ENCODE assay signal across 24 cellular contexts in genomic region chr12:3833670-3834310, GRCh38. TPM values are rescaled to one million over a fixed set of nuclear protein-coding genes. Genes with fewer than 3 reads are reported as not detected.
DNase-seq lines count a peak whose midpoint lies in the region; ATAC-seq, FAIRE-seq and TF ChIP-seq lines count a peak whose summit lies in the region.
"Had no signal": no experiment of that assay in that cellular context is flagged by ENCODE, and none has a peak within 500 bp of the region (broad histone marks: within the 10 kb centered on the region; RNA-seq: fewer than 3 reads in every experiment).

No MANE protein-coding gene starts in this region.

- TF ChIP-seq CTCF in HepG2 (CRISPR knock-in tag; IDR thresholded peaks at IDR 0.05) (no peak), right lobe of liver (IDR thresholded peaks at IDR 0.05) (no peak), thyroid gland (IDR thresholded peaks at IDR 0.05) (no peak)

- H3K79me2 ChIP-seq in HepG2 (ENCODE audit: insufficient read depth, low read length): no peaks in the 10 kb centered on the region

- CTCF ChIA-PET in HepG2 (lab: Yijun Ruan, JAX; ENCODE audit: low intra/inter-chr PET ratio, low total read pairs): no interaction called here

- H3K4me1 ChIP-seq in HepG2 (ENCODE audit: insufficient read depth, low read length) (peaks cover 42% of the 10 kb centered on the region), right lobe of liver (no peaks in the 10 kb centered on the region), thyroid gland (peaks cover 0 to 8% of the 10 kb centered on the region in 2 donors)
- H3K4me1 ChIP-seq in effector memory CD4-positive, alpha-beta T cell (ENCODE audit: control insufficient read depth, insufficient read depth, low read length, poor library complexity, severe bottlenecking): no peaks in the 10 kb centered on the region
- H3K4me1 ChIP-seq: HAP-1 had no signal

- no TSS peak for BruUV-seq in HepG2 (replicated peaks; lab: Mats Ljungman, UMichigan)

- DNase-seq in HepG2 (ENCODE audit: low spot score) (no peak), right lobe of liver (no peak), iPS-NIHi7 (ENCODE audit: extremely low spot score) (peak; percentile 46), thyroid gland (peak; percentile 55 to 58), NCI-H1694 treated with DMSO at 0.1 percent for 48 hours (lab: John Stamatoyannopoulos, UW) (no peak)
- DNase-seq in central memory CD8-positive, alpha-beta T cell (ENCODE audit: low spot score in 2 of 2): no peak
- no peak for DNase-seq in effector memory CD4-positive, alpha-beta T cell
- DNase-seq: CD4-positive, alpha-beta memory T cell; Karpas-422; MG63; NCI-H1048; NCI-H1436; NCI-H2029; NCI-H2171 treated with DMSO at 0.1 percent for 48 hours; NCI-H446 treated with DMSO at 0.1 percent for 48 hours; NCI-H69; NK-92 treated with Interleukin-12 subunit alpha and Interleukin-12 subunit beta, amount 100 ng/mL, for 24 hours; Right ventricle myocardium superior had no signal

- H3K4me3 Mint-ChIP-seq in central memory CD8-positive, alpha-beta T cell: no peak overlapping the region
- H3K4me3 Mint-ChIP-seq: CD4-positive, alpha-beta memory T cell; IgD-negative memory B cell had no signal

- TF ChIP-seq RAD21 in HepG2 (CRISPR knock-in tag; IDR thresholded peaks at IDR 0.05): no peak

- peak; percentile 41; the same call in 1 of the 3 replicates for ATAC-seq in HepG2
- ATAC-seq in right lobe of liver: no peak
- no peak for ATAC-seq in central memory CD8-positive, alpha-beta T cell (replicated peaks; ENCODE audit: extremely low read depth, poor library complexity, severe bottlenecking)
- ATAC-seq in HG03135 (IDR thresholded peaks at IDR 0.05; ENCODE audit: unreplicated experiment): no peak

- WGBS in HepG2 (ENCODE audit: low lambda C conversion rate): 86% methylated on average over 5 of the region's 6 CpGs
- WGBS in right lobe of liver (ENCODE audit: insufficient coverage, low coverage, low lambda C conversion rate, missing lambda C conversion rate): 80% methylated on average over 3 of the region's 6 CpGs
- 47 to 59% methylated on average over 6 of the region's 6 CpGs for WGBS in thyroid gland, 2 donors

- TF ChIP-seq POLR2A in HepG2 (IDR thresholded peaks at IDR 0.05; ENCODE audit: insufficient read depth in 1 of 2, low read depth in 2 of 2, low read length in 2 of 2) (no peak), right lobe of liver (IDR thresholded peaks at IDR 0.05) (no peak), thyroid gland (IDR thresholded peaks at IDR 0.05) (no peak)

- H3K9me3 ChIP-seq in HepG2 (ENCODE audit: low read length) (no peaks in the 10 kb centered on the region), right lobe of liver (no peaks in the 10 kb centered on the region), thyroid gland (no peaks in the 10 kb centered on the region)
- H3K9me3 ChIP-seq in effector memory CD4-positive, alpha-beta T cell (ENCODE audit: control insufficient read depth, low read length): no peaks in the 10 kb centered on the region
- H3K9me3 ChIP-seq: HAP-1, MG63 had no signal

- no peaks in the 10 kb centered on the region for H3K36me3 ChIP-seq in HepG2 (replicated peaks in 1 of 2; ENCODE audit: control insufficient read depth in 1 of 2, insufficient read depth in 2 of 2, low read length in 2 of 2)
- no peaks in the 10 kb centered on the region for H3K36me3 ChIP-seq in right lobe of liver
- H3K36me3 ChIP-seq in thyroid gland: no peaks in the 10 kb centered on the region
- H3K36me3 ChIP-seq in effector memory CD4-positive, alpha-beta T cell (ENCODE audit: control insufficient read depth, insufficient read depth, low read length): peaks cover 9% of the 10 kb centered on the region
- H3K36me3 ChIP-seq: HAP-1, MG63 had no signal

- TF ChIP-seq EP300 in HepG2 (IDR thresholded peaks at IDR 0.05; ENCODE audit: low read depth in 2 of 2, low read length in 2 of 2) (no peak), HepG2 (CRISPR knock-in tag; IDR thresholded peaks at IDR 0.05; ENCODE audit: borderline replicate concordance) (no peak)

- H3K4me3 ChIP-seq in HepG2 (replicated peaks in 1 of 3; ENCODE audit: insufficient read depth in 1 of 3, low read depth in 2 of 3, low read length in 3 of 3) (no peak overlapping the region), right lobe of liver (no peak overlapping the region), thyroid gland (replicated peaks in 1 of 3) (no peak overlapping the region)
- H3K4me3 ChIP-seq in effector memory CD4-positive, alpha-beta T cell (ENCODE audit: insufficient read depth, low read depth, low read length, poor library complexity, severe bottlenecking): no peak overlapping the region
- H3K4me3 ChIP-seq: HAP-1, MG63 had no signal

- in situ Hi-C loops in HepG2 (cut with HindIII; ENCODE audit: extremely low pct_ligation_motif_present, low pct_unique_long_range_greater_than_20kb): no loop called here

- H3K9ac ChIP-seq in HepG2 (ENCODE audit: insufficient read depth, low read depth, low read length): no peak overlapping the region

- no peaks in the 10 kb centered on the region for H4K20me1 ChIP-seq in HepG2 (ENCODE audit: insufficient read depth, low read length)

- no peaks in the 10 kb centered on the region for H3K27me3 ChIP-seq in HepG2 (ENCODE audit: control insufficient read depth in 1 of 2, insufficient read depth in 2 of 2, low read length in 2 of 2)
- H3K27me3 ChIP-seq in right lobe of liver: no peaks in the 10 kb centered on the region
- H3K27me3 ChIP-seq in thyroid gland: no peaks in the 10 kb centered on the region
- H3K27me3 ChIP-seq in effector memory CD4-positive, alpha-beta T cell (replicated peaks; ENCODE audit: control insufficient read depth, insufficient read depth, low read length, poor library complexity, severe bottlenecking): no peaks in the 10 kb centered on the region
- H3K27me3 ChIP-seq: MG63 had no signal

- POLR2A ChIA-PET in HepG2 (lab: Yijun Ruan, JAX): interaction anchor here (0.8 kb wide), 1 partner anchor 193 kb away, joined by 3 read pairs; no protein-coding TSS in a partner anchor

- H3K4me2 ChIP-seq in HepG2 (ENCODE audit: low read depth, low read length): no peak overlapping the region

- no peak for FAIRE-seq in HepG2 (lab: Jason Lieb, UNC)
- FAIRE-seq: A204.1, HTR-8/SVneo, RCC 7860 had no signal

- no peaks in the 10 kb centered on the region for H3K27me3 Mint-ChIP-seq in central memory CD8-positive, alpha-beta T cell
- H3K27me3 Mint-ChIP-seq: CD4-positive, alpha-beta memory T cell had no signal

- H3K27ac ChIP-seq in HepG2 (ENCODE audit: extremely low read length, insufficient read depth, low read length) (no peak overlapping the region), right lobe of liver (no peak overlapping the region), thyroid gland (no peak overlapping the region)
- H3K27ac ChIP-seq in effector memory CD4-positive, alpha-beta T cell (ENCODE audit: insufficient read depth, low read length, poor library complexity, severe bottlenecking): no peak overlapping the region

- intact Hi-C loops in HepG2 (cut with micrococcal nuclease; ENCODE audit: unreplicated experiment): no loop called here
- intact Hi-C loops in right lobe of liver (cut with DNase I): no loop called here
- intact Hi-C loops in thyroid gland (cut with DNase I): no loop called here

- H3K36me3 Mint-ChIP-seq in central memory CD8-positive, alpha-beta T cell (ENCODE audit: insufficient read depth): peaks cover 5% of the 10 kb centered on the region

- H3K4me1 Mint-ChIP-seq in central memory CD8-positive, alpha-beta T cell: peaks cover 50% of the 10 kb centered on the region

- H2AFZ ChIP-seq in HepG2 (ENCODE audit: low read length): no peak overlapping the region

- H3K27ac Mint-ChIP-seq in central memory CD8-positive, alpha-beta T cell (ENCODE audit: low read depth): peak overlapping the region; percentile 85
- H3K27ac Mint-ChIP-seq: IgD-negative memory B cell had no signal

- H3K9me3 Mint-ChIP-seq in central memory CD8-positive, alpha-beta T cell: no peaks in the 10 kb centered on the region
- H3K9me3 Mint-ChIP-seq: IgD-negative memory B cell had no signal

TF ChIP-seq in HepG2, 621 proteins besides CTCF, POLR2A, EP300 and RAD21 (continues in another document):
- no peak for TF ChIP-seq HINFP (CRISPR knock-in tag; IDR thresholded peaks at IDR 0.05; ENCODE audit: low read depth)

RNA-seq across cellular contexts. Expression of gene PARP11, which starts 39.4 kb away (rescaled TPM):
- total RNA-seq in HepG2 (2016; rRNA removed; fragmentation: Illumina TruSeq; extraction: Trizol): 7.6 and 11.5 TPM in 2 replicates
- 6.5 and 6.9 TPM in 2 replicates for total RNA-seq in HepG2 (2016; cell fraction: cytosol; rRNA removed; fragmentation: Illumina TruSeq; extraction: Trizol; ENCODE audit: low read depth)
- 7.2 and 11.1 TPM in 2 replicates for total RNA-seq in HepG2 (2016; cell fraction: insoluble cytoplasmic fraction; rRNA removed; fragmentation: Illumina TruSeq; extraction: Trizol)
- total RNA-seq in HepG2 (2016; cell fraction: membrane; rRNA removed; fragmentation: Illumina TruSeq; extraction: Trizol): 6.3 and 8.2 TPM in 2 replicates
- total RNA-seq in HepG2 (2016; cell fraction: nucleus; rRNA removed; fragmentation: Illumina TruSeq; extraction: Trizol): 10.1 and 10.5 TPM in 2 replicates
- polyA plus RNA-seq in HepG2 (2011; rRNA removed): 4.0 and 4.2 TPM in 2 replicates
- 2.2 and 3.4 TPM in 2 replicates for polyA plus RNA-seq in HepG2 (2011; cell fraction: cytosol; rRNA removed)
- polyA plus RNA-seq in HepG2 (2011; cell fraction: nucleus; rRNA removed): 2.5 and 2.9 TPM in 2 replicates
- polyA plus RNA-seq in HepG2 (2012): 3.1 and 4.5 TPM in 2 replicates
- 1.3 and 2.1 TPM in 2 replicates for polyA plus RNA-seq in HepG2 (2016; cell fraction: cytosol; fragmentation: Illumina TruSeq; extraction: Trizol; ENCODE audit: low read depth)
- polyA plus RNA-seq in HepG2 (2016; cell fraction: insoluble cytoplasmic fraction; fragmentation: Illumina TruSeq; extraction: Trizol; ENCODE audit: low read depth): 6.2 and 7.9 TPM in 2 replicates
- polyA plus RNA-seq in HepG2 (2016; cell fraction: membrane; fragmentation: Illumina TruSeq; extraction: Trizol; ENCODE audit: low read depth): 2.5 and 2.9 TPM in 2 replicates
- polyA plus RNA-seq in HepG2 (2016; cell fraction: nucleus; fragmentation: Illumina TruSeq; extraction: Trizol; ENCODE audit: insufficient read depth, low read depth): 4.5 and 5.9 TPM in 2 replicates
- polyA minus RNA-seq in HepG2 (2011; rRNA and poly(A)+ RNA removed; ENCODE audit: low replicate concordance): 4.3 TPM in 1 of 2 replicates, not detected in the other
- 2.3 and 5.7 TPM in 2 replicates for polyA minus RNA-seq in HepG2 (2011; cell fraction: cytosol; rRNA and poly(A)+ RNA removed)
- polyA minus RNA-seq in HepG2 (2011; cell fraction: nucleus; rRNA and poly(A)+ RNA removed): 13.3 and 18.6 TPM in 2 replicates
- 1 to 10 TPM; 2.9 to 7.5 (median 4.9) TPM for total RNA-seq in right lobe of liver
- total RNA-seq in thyroid gland: 10 to 100 TPM in 3 of 4 donors, 1 to 10 TPM in 1; 8.7 to 26.2 (median 15.4) TPM

Comparison
In these comparisons a context has a peak if more than half of its experiments do, and no peak if none do; other contexts are left out.
1. DNase-seq: peak in iPS-NIHi7 (single experiment) and thyroid gland (2 of 2); none in HepG2 (single experiment), right lobe of liver (0 of 3), central memory CD8-positive, alpha-beta T cell (0 of 2), effector memory CD4-positive, alpha-beta T cell (0 of 3) and NCI-H1694 treated with DMSO at 0.1 percent for 48 hours (single experiment).